ENCODE assay signal across 3 cellular contexts in genomic region chr3:197495999-197496745, GRCh38.
TF ChIP-seq lines count a peak whose summit lies in the region.

No MANE protein-coding gene starts in this region.

TF ChIP-seq in GM23338, 12 proteins besides CTCF, POLR2A, EP300 and RAD21 (continued from another document):
- TF ChIP-seq CREB1 (CRISPR knock-in tag; IDR thresholded peaks at IDR 0.05; ENCODE audit: low read depth) (no peak), EZH2 (IDR thresholded peaks at IDR 0.05; ENCODE audit: low read depth, unreplicated experiment) (no peak), ZNF331 (CRISPR knock-in tag; IDR thresholded peaks at IDR 0.05; ENCODE audit: low read depth) (no peak), ZNF114 (CRISPR knock-in tag; IDR thresholded peaks at IDR 0.05) (no peak), REST (IDR thresholded peaks at IDR 0.05; ENCODE audit: unreplicated experiment) (no peak)

TF ChIP-seq in GM12878, 131 proteins besides CTCF, POLR2A, EP300 and RAD21 (continued from another document and continues in another):
- TF ChIP-seq NKRF (conservative IDR thresholded peaks at IDR 0.05): no peak
- no peak for TF ChIP-seq HDGF (IDR thresholded peaks at IDR 0.05)
- no peak for TF ChIP-seq MTA3 (IDR thresholded peaks at IDR 0.05; ENCODE audit: borderline replicate concordance, low read length)
- TF ChIP-seq CREM (IDR thresholded peaks at IDR 0.05; ENCODE audit: low read depth): no peak
- no peak for TF ChIP-seq BCLAF1 (IDR thresholded peaks at IDR 0.05)
- no peak for TF ChIP-seq TARDBP (IDR thresholded peaks at IDR 0.05; ENCODE audit: borderline replicate concordance)
- no peak for TF ChIP-seq ZBTB11 (CRISPR knock-in tag; IDR thresholded peaks at IDR 0.05)
- no peak for TF ChIP-seq SMAD1 (IDR thresholded peaks at IDR 0.05; ENCODE audit: low read depth, partially characterized antibody)
- TF ChIP-seq RCOR1 (conservative IDR thresholded peaks at IDR 0.05; ENCODE audit: low read depth, low read length): no peak
- no peak for TF ChIP-seq PRDM15 (CRISPR knock-in tag; IDR thresholded peaks at IDR 0.05)
- no peak for TF ChIP-seq FOXM1 (IDR thresholded peaks at IDR 0.05; ENCODE audit: low read depth, low read length)
- no peak for TF ChIP-seq JUND (IDR thresholded peaks at IDR 0.05; ENCODE audit: low read depth, low read length)
- TF ChIP-seq CHD1 (IDR thresholded peaks at IDR 0.05; ENCODE audit: low read depth, low read length): no peak

TF ChIP-seq in GM12891, 5 proteins besides CTCF, POLR2A, EP300 and RAD21 (continued from another document):
- no peak for TF ChIP-seq POU2F2 (IDR thresholded peaks at IDR 0.05; ENCODE audit: low read depth, low read length)
- no peak for TF ChIP-seq SPI1 (IDR thresholded peaks at IDR 0.05; ENCODE audit: low read depth, low read length)
- no peak for TF ChIP-seq TAF1 (IDR thresholded peaks at IDR 0.05; ENCODE audit: low read depth, low read length)
TF ChIP-seq in GM12891: peak in this region for 0.
